26 cellular contexts compared by ENCODE assay signal in the genomic region with DNA sequence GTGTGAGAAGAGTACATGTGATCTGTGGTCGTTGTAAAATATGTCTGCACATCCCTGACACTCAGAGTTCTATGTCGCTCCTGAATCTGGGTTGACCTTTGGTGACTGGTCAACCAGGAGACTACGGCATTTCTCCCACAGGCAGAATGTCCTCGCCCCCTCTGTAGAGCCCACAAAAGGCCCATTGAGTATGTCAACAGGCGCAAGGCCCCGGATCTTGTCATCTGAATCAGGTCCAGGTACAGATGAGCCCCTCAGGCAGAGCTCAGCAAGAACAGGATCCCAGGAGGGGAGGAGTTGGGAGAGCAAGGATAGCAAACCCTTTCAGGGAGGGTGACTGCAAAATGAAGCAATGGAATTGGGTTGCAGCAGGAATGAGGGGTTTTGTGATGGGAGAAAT.
"Had no signal": no experiment of that assay in that cellular context is flagged by ENCODE, and none has a peak within 500 bp of the region (broad histone marks: within the 10 kb centered on the region; RNA-seq: fewer than 3 reads in every experiment).

No MANE protein-coding gene starts in this region.

- H3K4me3 Mint-ChIP-seq: memory B cell; natural killer cell; stimulated activated naive CD8-positive, alpha-beta T cell treated with anti-CD3 and anti-CD28 coated beads, Interleukin-15, amount 100 ng/mL, for 72 hours had no signal

- H3K9me3 Mint-ChIP-seq: stimulated activated naive CD8-positive, alpha-beta T cell treated with anti-CD3 and anti-CD28 coated beads, Interleukin-15, amount 100 ng/mL, for 72 hours had no signal

- H3K4me1 ChIP-seq: esophagus muscularis mucosa, foreskin keratinocyte, gastroesophageal sphincter, heart left ventricle, lower lobe of right lung, parathyroid adenoma, prostate gland, spleen, transverse colon, upper lobe of right lung, uterus had no signal

- H3K27ac ChIP-seq: dorsolateral prefrontal cortex, esophagus muscularis mucosa, foreskin keratinocyte, gastroesophageal sphincter, heart left ventricle, hepatocyte, lower lobe of right lung, neutrophil, parathyroid adenoma, prostate gland, skin epidermis, spleen, suprapubic skin, transverse colon, upper lobe of right lung, uterus had no signal

- H3K9me3 ChIP-seq: neutrophil, prostate gland, suprapubic skin, uterus had no signal

- H3K9ac ChIP-seq: parathyroid adenoma had no signal

- ATAC-seq: foreskin keratinocyte; gastroesophageal sphincter; heart left ventricle; left colon; left ventricle myocardium superior; lower lobe of right lung; natural killer cell; right cardiac atrium; stimulated activated naive CD8-positive, alpha-beta T cell treated with anti-CD3 and anti-CD28 coated beads, Interleukin-15, amount 100 ng/mL, for 72 hours; upper lobe of right lung had no signal

- DNase-seq: cerebellar nuclear complex; dorsolateral prefrontal cortex; effector CD4-positive, alpha-beta T cell; foreskin keratinocyte; heart left ventricle; kidney glomerular epithelial cell; left colon; left ventricle myocardium superior; lower lobe of right lung; natural killer cell; right cardiac atrium; spleen; stimulated activated naive CD4-positive, alpha-beta T cell; stimulated activated naive CD8-positive, alpha-beta T cell treated with anti-CD3 and anti-CD28 coated beads, Interleukin-15, amount 100 ng/mL, for 72 hours; transverse colon; uterus had no signal

- H3K79me2 ChIP-seq: hepatocyte, parathyroid adenoma had no signal

- H3K4me3 ChIP-seq: dorsolateral prefrontal cortex, esophagus muscularis mucosa, gastroesophageal sphincter, heart left ventricle, hepatocyte, lower lobe of right lung, prostate gland, skin epidermis, spleen, suprapubic skin, transverse colon, upper lobe of right lung, uterus had no signal

- H3K36me3 ChIP-seq: esophagus muscularis mucosa, gastroesophageal sphincter, heart left ventricle, lower lobe of right lung, neutrophil, prostate gland, spleen, suprapubic skin, transverse colon, upper lobe of right lung, uterus had no signal

- H3K36me3 Mint-ChIP-seq: memory B cell, natural killer cell had no signal

- H3K4me1 Mint-ChIP-seq: memory B cell; natural killer cell; stimulated activated naive CD8-positive, alpha-beta T cell treated with anti-CD3 and anti-CD28 coated beads, Interleukin-15, amount 100 ng/mL, for 72 hours had no signal

- H3K27ac Mint-ChIP-seq: memory B cell, natural killer cell had no signal

- H2AFZ ChIP-seq: hepatocyte, parathyroid adenoma had no signal

- H3K4me2 ChIP-seq: hepatocyte had no signal

- H3K27me3 ChIP-seq: foreskin keratinocyte, uterus had no signal
